ENCODE assay signal across 2 cellular contexts in the genomic region with DNA sequence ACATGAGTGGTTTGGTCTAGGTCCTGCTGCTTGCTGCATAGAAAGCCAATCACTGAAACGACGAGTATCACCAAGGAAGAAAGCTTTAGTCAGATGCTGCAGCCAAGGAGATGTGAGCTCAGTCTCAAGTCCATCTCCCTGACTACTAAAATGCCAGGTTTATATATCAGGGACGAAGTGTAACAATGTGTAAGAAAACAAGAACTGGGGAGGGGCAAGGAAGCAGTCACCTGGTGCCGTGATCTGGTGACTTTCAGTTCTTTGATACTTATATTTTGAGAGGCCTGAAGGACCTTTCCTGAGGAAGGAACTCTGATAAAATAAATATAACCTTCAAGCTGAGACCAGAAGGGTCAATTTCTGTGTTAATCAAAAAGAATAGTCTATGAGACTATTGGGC.
TF ChIP-seq lines count a peak whose summit lies in the region.

No MANE protein-coding gene starts in this region.

TF ChIP-seq in GM23338, 12 proteins besides CTCF, POLR2A, EP300 and RAD21:
- TF ChIP-seq ZNF331 (CRISPR knock-in tag; IDR thresholded peaks at IDR 0.05; ENCODE audit: low read depth) = no peak
- no peak for TF ChIP-seq ZNF462 (CRISPR knock-in tag; IDR thresholded peaks at IDR 0.05)

TF ChIP-seq in SK-N-SH treated with all-trans-retinoic acid at 6 μM for 48 hours, 23 proteins besides CTCF, POLR2A, EP300 and RAD21:
- TF ChIP-seq CSDC2 (CRISPR knock-in tag; IDR thresholded peaks at IDR 0.05) (no peak), SNAI2 (CRISPR knock-in tag; IDR thresholded peaks at IDR 0.05) (no peak), TOX (CRISPR knock-in tag; IDR thresholded peaks at IDR 0.05; ENCODE audit: borderline replicate concordance) (no peak), ZNF8 (CRISPR knock-in tag; IDR thresholded peaks at IDR 0.05) (no peak), BACH2 (CRISPR knock-in tag; IDR thresholded peaks at IDR 0.05; ENCODE audit: borderline replicate concordance) (no peak), RARB (CRISPR knock-in tag; IDR thresholded peaks at IDR 0.05) (no peak), OSR1 (CRISPR knock-in tag; IDR thresholded peaks at IDR 0.05) (no peak), ZC3H10 (CRISPR knock-in tag; IDR thresholded peaks at IDR 0.05) (no peak), ZNF70 (CRISPR knock-in tag; IDR thresholded peaks at IDR 0.05) (no peak), ARNTL (CRISPR knock-in tag; IDR thresholded peaks at IDR 0.05; ENCODE audit: borderline replicate concordance, low read depth) (no peak), ZFP30 (CRISPR knock-in tag; IDR thresholded peaks at IDR 0.05) (no peak)
